ENCODE assay signal across 8 cellular contexts in genomic region chr11:130003717-130004001, GRCh38. TPM values are rescaled to one million over a fixed set of nuclear protein-coding genes. Genes with fewer than 3 reads are reported as not detected.
DNase-seq lines count a peak whose midpoint lies in the region; ATAC-seq and TF ChIP-seq lines count a peak whose summit lies in the region.

No MANE protein-coding gene starts in this region.

- H3K27ac ChIP-seq in AG04450 (ENCODE audit: low read depth, low read length) (peak overlapping the region; percentile 99), GM23338 (ENCODE audit: low read depth) (peak overlapping the region; percentile 98), iPS-20b (ENCODE audit: low read length) (peak overlapping the region; percentile 68), suprapubic skin (peak overlapping the region; percentile 99)

- no peak for ATAC-seq in GM23338
- no peak for ATAC-seq in GM21529 (IDR thresholded peaks at IDR 0.05; ENCODE audit: unreplicated experiment)

- H3K79me2 ChIP-seq in GM23338 (replicated peaks; ENCODE audit: insufficient read depth): peaks cover 28% of the 10 kb centered on the region

- H3K27me3 ChIP-seq in AG04450 (ENCODE audit: control insufficient read depth, insufficient read depth, low read length): no peaks in the 10 kb centered on the region
- no peaks in the 10 kb centered on the region for H3K27me3 ChIP-seq in GM23338 (ENCODE audit: insufficient read depth)
- no peaks in the 10 kb centered on the region for H3K27me3 ChIP-seq in iPS-20b (ENCODE audit: insufficient read depth, low read length)
- no peaks in the 10 kb centered on the region for H3K27me3 ChIP-seq in suprapubic skin

- H3K4me3 ChIP-seq in AG04450 (ENCODE audit: low read depth, low read length) (peak overlapping the region; percentile 75), GM23338 (peak overlapping the region; percentile 82), iPS-20b (ENCODE audit: low read length) (peak overlapping the region; percentile 92), suprapubic skin (peak overlapping the region; percentile 81)

- TF ChIP-seq CTCF in AG04450 (IDR thresholded peaks at IDR 0.05; ENCODE audit: low read depth, low read length) (no peak), GM23338 (conservative IDR thresholded peaks at IDR 0.05; ENCODE audit: low read depth in 2 of 2) (no peak), suprapubic skin (IDR thresholded peaks at IDR 0.05) (no peak)

- intact Hi-C loops in activated CD4-positive, alpha-beta memory T cell treated with anti-CD3 and anti-CD28 coated beads for 36 hours (cut with micrococcal nuclease): loop anchor here (1.0 to 10.0 kb wide), 5 partner anchors 43 to 1659 kb away; partner anchors contain the start of gene NFRKB

- no peak for TF ChIP-seq POLR2A in suprapubic skin (IDR thresholded peaks at IDR 0.05)

- DNase-seq in AG04450 (ENCODE audit: low read depth, low spot score) (no peak), GM23338 (ENCODE audit: low spot score) (no peak), suprapubic skin (ENCODE audit: low spot score in 2 of 2) (no peak), NOMO-1 treated with dmso at 0.1 percent for 144 hours (lab: John Stamatoyannopoulos, UW; ENCODE audit: unreplicated experiment) (no peak), cerebellar nuclear complex (lab: John Stamatoyannopoulos, UW) (no peak)
- no peak for DNase-seq in activated CD4-positive, alpha-beta memory T cell treated with anti-CD3 and anti-CD28 coated beads for 36 hours

- POLR2A ChIA-PET in AG04450 (lab: Yijun Ruan, JAX): interaction anchor here (0.6 to 2.7 kb wide), 7 partner anchors 11 to 136 kb away, joined by 3 to 19 read pairs (median 5); partner anchors contain the start of gene APLP2
- POLR2A ChIA-PET in activated CD4-positive, alpha-beta memory T cell treated with anti-CD3 and anti-CD28 coated beads for 36 hours (lab: Charles Lee): interaction anchor here (0.5 to 2.5 kb wide), 6 partner anchors 11 to 189 kb away, joined by 3 to 7 read pairs (median 4); partner anchors contain the start of gene NFRKB

- peaks cover 3% of the 10 kb centered on the region; the same call in 1 of the 3 replicates for H3K36me3 Mint-ChIP-seq in GM23338 (ENCODE audit: low read depth)
- H3K36me3 Mint-ChIP-seq in activated CD4-positive, alpha-beta memory T cell treated with anti-CD3 and anti-CD28 coated beads for 36 hours: peaks cover 3% of the 10 kb centered on the region

- H3K4me1 Mint-ChIP-seq in GM23338: peaks cover 17% of the 10 kb centered on the region
- H3K4me1 Mint-ChIP-seq in activated CD4-positive, alpha-beta memory T cell treated with anti-CD3 and anti-CD28 coated beads for 36 hours (ENCODE audit: low read depth): peaks cover 28% of the 10 kb centered on the region

- H3K36me3 ChIP-seq in GM23338 (ENCODE audit: insufficient read depth): no peaks in the 10 kb centered on the region
- H3K36me3 ChIP-seq in iPS-20b (ENCODE audit: insufficient read depth, low read depth, low read length): no peaks in the 10 kb centered on the region
- no peaks in the 10 kb centered on the region for H3K36me3 ChIP-seq in suprapubic skin

- H3K4me1 ChIP-seq in GM23338 (ENCODE audit: insufficient read depth) (peaks cover 6% of the 10 kb centered on the region; the same call in 1 of the 2 replicates), iPS-20b (ENCODE audit: insufficient read depth, low read length) (peaks cover 3% of the 10 kb centered on the region; the same call in 1 of the 2 replicates), suprapubic skin (peaks cover 20% of the 10 kb centered on the region)

- H3F3A ChIP-seq in GM23338 (replicated peaks; ENCODE audit: low read depth): peaks cover 6% of the 10 kb centered on the region; the same call in 1 of the 2 replicates

- CTCF ChIA-PET in AG04450 (lab: Charles Lee): interaction anchor here (0.6 to 2.3 kb wide), 4 partner anchors 67 to 128 kb away, joined by 3 to 16 read pairs (median 3); no protein-coding TSS in a partner anchor
- CTCF ChIA-PET in activated CD4-positive, alpha-beta memory T cell treated with anti-CD3 and anti-CD28 coated beads for 36 hours (lab: Charles Lee): interaction anchor here (0.6 to 2.9 kb wide), 5 partner anchors 12 to 128 kb away, joined by 3 to 13 read pairs (median 7); no protein-coding TSS in a partner anchor

- WGBS in suprapubic skin: 0% methylated on average over 8 of the region's 8 CpGs

- H3K9me2 ChIP-seq in GM23338 (ENCODE audit: insufficient read depth): no peaks in the 10 kb centered on the region

- no peak for TF ChIP-seq EP300 in suprapubic skin (IDR thresholded peaks at IDR 0.05)

- peaks cover 3% of the 10 kb centered on the region; the same call in 1 of the 2 replicates for H3K9me3 ChIP-seq in AG04450 (ENCODE audit: control insufficient read depth, insufficient read depth, low read length)
- H3K9me3 ChIP-seq in iPS-20b (ENCODE audit: insufficient read depth, low read depth, low read length): no peaks in the 10 kb centered on the region
- H3K9me3 ChIP-seq in suprapubic skin: no peaks in the 10 kb centered on the region

- H3K4me2 ChIP-seq in GM23338: peak overlapping the region; percentile 90

- peaks cover 20% of the 10 kb centered on the region for H3K27me3 Mint-ChIP-seq in GM23338 (ENCODE audit: insufficient read depth, low read depth, poor library complexity)
- no peaks in the 10 kb centered on the region for H3K27me3 Mint-ChIP-seq in activated CD4-positive, alpha-beta memory T cell treated with anti-CD3 and anti-CD28 coated beads for 36 hours

- peak overlapping the region; percentile 98 for H3K27ac Mint-ChIP-seq in GM23338
- H3K27ac Mint-ChIP-seq in activated CD4-positive, alpha-beta memory T cell treated with anti-CD3 and anti-CD28 coated beads for 36 hours: peak overlapping the region; percentile 100

- H2AFZ ChIP-seq in GM23338: peak overlapping the region; percentile 80

- peak overlapping the region; percentile 93; the same call in 1 of the 2 replicates for H3K9ac ChIP-seq in iPS-20b (ENCODE audit: low read depth, low read length)

- no peaks in the 10 kb centered on the region for H4K20me1 ChIP-seq in GM23338 (replicated peaks; ENCODE audit: insufficient read depth)

- peak overlapping the region; percentile 91 for H3K4me3 Mint-ChIP-seq in GM23338
- peak overlapping the region; percentile 85 for H3K4me3 Mint-ChIP-seq in activated CD4-positive, alpha-beta memory T cell treated with anti-CD3 and anti-CD28 coated beads for 36 hours

- no peaks in the 10 kb centered on the region; the same call in 2 of the 3 replicates for H3K9me3 Mint-ChIP-seq in GM23338
- no peaks in the 10 kb centered on the region for H3K9me3 Mint-ChIP-seq in activated CD4-positive, alpha-beta memory T cell treated with anti-CD3 and anti-CD28 coated beads for 36 hours

TF ChIP-seq in GM23338, 12 proteins besides CTCF, POLR2A, EP300 and RAD21:
- TF ChIP-seq ZNF331 (CRISPR knock-in tag; IDR thresholded peaks at IDR 0.05; ENCODE audit: low read depth) (no peak), CREB1 (CRISPR knock-in tag; IDR thresholded peaks at IDR 0.05; ENCODE audit: low read depth) (no peak), POLR2AphosphoS5 (IDR thresholded peaks at IDR 0.05; ENCODE audit: low read depth) (no peak), ZNF114 (CRISPR knock-in tag; IDR thresholded peaks at IDR 0.05) (no peak), NANOG (IDR thresholded peaks at IDR 0.05; ENCODE audit: borderline replicate concordance) (no peak)

RNA-seq across cellular contexts. Expression of gene PRDM10, which starts 1.0 kb away (rescaled TPM):
- polyA plus RNA-seq in AG04450 (2011; rRNA removed) (3.9 and 4.7 TPM in 2 replicates), GM23338 (2016; fragmentation: Nextera tagmentation; extraction: Ambion mirVana) (4.0 and 5.2 TPM in 2 replicates)
- 10.9 and 20.2 TPM in 2 replicates for polyA minus RNA-seq in AG04450 (2011; rRNA and poly(A)+ RNA removed)
- 12.5 and 14.9 TPM in 2 replicates for total RNA-seq in GM23338 (2014; rRNA removed; shearing (Covaris generic))
- 10 to 100 TPM; 15.8 to 16.2 TPM for total RNA-seq in activated CD4-positive, alpha-beta memory T cell treated with anti-CD3 and anti-CD28 coated beads for 36 hours
- 10 to 100 TPM; 11.4 to 49.8 (median 13.4) TPM for total RNA-seq in suprapubic skin
